In the genomic region with DNA sequence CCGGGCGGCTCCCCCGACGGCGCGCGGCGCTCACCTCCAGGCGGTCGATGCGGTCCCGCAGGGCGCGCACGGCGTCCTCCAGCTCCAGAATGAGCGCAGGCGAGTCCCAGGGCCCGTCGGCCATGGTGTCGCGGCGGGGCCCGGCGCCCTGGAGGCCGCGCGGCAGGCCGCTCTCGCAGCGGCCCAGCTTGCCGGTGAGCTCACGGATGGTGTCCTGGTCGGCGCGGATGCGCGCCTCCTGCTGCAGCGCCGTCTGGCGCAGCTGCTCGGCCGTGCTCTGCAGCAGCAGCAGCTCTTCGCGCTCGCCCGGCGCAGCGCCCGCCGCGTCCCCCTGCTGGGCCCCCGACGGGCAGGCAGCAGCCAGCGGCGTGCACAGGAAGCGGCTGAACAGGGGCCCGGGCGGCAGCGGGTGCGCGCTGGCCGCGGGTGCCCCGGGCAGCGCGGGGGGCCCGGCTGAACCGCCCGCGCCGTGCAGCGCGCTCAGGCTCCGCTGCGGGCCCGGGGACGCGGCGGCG, we compare ENCODE assay signal across 8 cellular contexts. TPM values are rescaled to one million over a fixed set of nuclear protein-coding genes. Genes with fewer than 3 reads are reported as not detected.
A peak's percentile ranks its signal among the peaks of the same experiment; 100 is the strongest.
DNase-seq lines count a peak whose midpoint lies in the region; ATAC-seq and TF ChIP-seq lines count a peak whose summit lies in the region.

No MANE protein-coding gene starts in this region.

- no peaks in the 10 kb centered on the region for H3K9me3 Mint-ChIP-seq in type B pancreatic cell

- DNase-seq in SKM-1 treated with dmso at 0.1 percent for 144 hours (lab: John Stamatoyannopoulos, UW; ENCODE audit: unreplicated experiment) (peak; percentile 9), SKM-1 (lab: John Stamatoyannopoulos, UW; ENCODE audit: unreplicated experiment) (no peak), NCI-H774 (lab: John Stamatoyannopoulos, UW) (peak; percentile 21), foreskin keratinocyte (peak; percentile 20 to 23), omental fat pad (ENCODE audit: low spot score) (no peak), type B pancreatic cell (ENCODE audit: extremely low spot score, unreplicated experiment) (no peak), posterior vena cava (ENCODE audit: low spot score) (no peak)
- peak; percentile 39 for DNase-seq in activated T-helper 9 cell treated with anti-CD3 and anti-CD28 coated beads, Interleukin-2, amount 50 U/mL, for 16 hours (ENCODE audit: low read depth)

- peaks cover 75% of the 10 kb centered on the region for H3K27me3 Mint-ChIP-seq in type B pancreatic cell

- H3K27ac ChIP-seq in foreskin keratinocyte, result no peak overlapping the region

- H3K4me1 ChIP-seq in foreskin keratinocyte, result no peaks in the 10 kb centered on the region

- no peaks in the 10 kb centered on the region for H3K4me1 Mint-ChIP-seq in type B pancreatic cell (ENCODE audit: unreplicated experiment)

- peaks cover 85% of the 10 kb centered on the region for H3K27me3 ChIP-seq in foreskin keratinocyte

- H3K36me3 Mint-ChIP-seq in type B pancreatic cell, result no peaks in the 10 kb centered on the region

- intact Hi-C loops in posterior vena cava (cut with DNase I), result loop anchor here (5.0 to 10.0 kb wide), 2 partner anchors 68 to 76 kb away; no protein-coding TSS in a partner anchor

- ATAC-seq in foreskin keratinocyte (peak; percentile 56), omental fat pad (ENCODE audit: low FRiP score) (peak; percentile 57)

- no peak overlapping the region for H3K27ac Mint-ChIP-seq in type B pancreatic cell

- peak; percentile 54 for TF ChIP-seq CTCF in foreskin keratinocyte (conservative IDR thresholded peaks at IDR 0.05)
- TF ChIP-seq CTCF in omental fat pad (IDR thresholded peaks at IDR 0.05), result no peak
- peak; percentile 60 for TF ChIP-seq CTCF in type B pancreatic cell (conservative IDR thresholded peaks at IDR 0.05)

- no peak overlapping the region for H3K4me3 Mint-ChIP-seq in type B pancreatic cell

RNA-seq across cellular contexts. Expression of gene NPTXR, which starts 0.6 kb away (rescaled TPM):
- 0.04 and 0.07 TPM in 2 replicates for total RNA-seq in foreskin keratinocyte
- 0.03 and 0.06 TPM in 2 replicates for polyA plus RNA-seq in foreskin keratinocyte
- 1 to 10 TPM; 2.4 to 3.8 (median 3.0) TPM for total RNA-seq in omental fat pad
- 5.9 and 6.9 TPM in 2 replicates for total RNA-seq in type B pancreatic cell (ENCODE audit: low replicate concordance)
- total RNA-seq in posterior vena cava, result 1 to 10 TPM; 8.3 to 8.4 TPM

RNA-seq across cellular contexts. Expression of gene CBX6, which starts 28.8 kb away (rescaled TPM):
- total RNA-seq in foreskin keratinocyte (23.2 and 32.7 TPM in 2 replicates), omental fat pad (10 to 100 TPM; 27.4 to 59.6 (median 34.9) TPM), type B pancreatic cell (ENCODE audit: low replicate concordance) (93.5 and 116 TPM in 2 replicates), posterior vena cava (100 to 1,000 TPM in 1 of 2 donors, 10 to 100 TPM in 1; 98.0 to 105 TPM)
- polyA plus RNA-seq in foreskin keratinocyte, result 8.5 and 11.4 TPM in 2 replicates

RNA-seq across cellular contexts. Expression of gene DNAL4, which starts 49.3 kb away (rescaled TPM):
- total RNA-seq in foreskin keratinocyte (14.0 and 16.3 TPM in 2 replicates), omental fat pad (10 to 100 TPM in 2 of 4 donors, 1 to 10 TPM in 2; 6.7 to 12.8 (median 9.4) TPM), type B pancreatic cell (ENCODE audit: low replicate concordance) (23.9 and 31.5 TPM in 2 replicates), posterior vena cava (1 to 10 TPM; 5.9 to 8.3 TPM)
- 16.7 and 18.8 TPM in 2 replicates for polyA plus RNA-seq in foreskin keratinocyte

Comparison
In these comparisons a context has a peak if more than half of its experiments do, and no peak if none do; other contexts are left out.
1. DNase-seq: peak in SKM-1 treated with dmso at 0.1 percent for 144 hours (single experiment), NCI-H774 (single experiment), activated T-helper 9 cell treated with anti-CD3 and anti-CD28 coated beads, Interleukin-2, amount 50 U/mL, for 16 hours (single experiment) and foreskin keratinocyte (2 of 2); none in SKM-1 (single experiment), omental fat pad (single experiment), type B pancreatic cell (single experiment) and posterior vena cava (single experiment).
2. CTCF ChIP-seq: peak in foreskin keratinocyte (single experiment) and type B pancreatic cell (single experiment); none in omental fat pad (0 of 3).